ENCODE assay signal across 1 cellular context in genomic region chr20:49046087-49046900, GRCh38.
TF ChIP-seq lines count a peak whose summit lies in the region.

A gene with protein sequence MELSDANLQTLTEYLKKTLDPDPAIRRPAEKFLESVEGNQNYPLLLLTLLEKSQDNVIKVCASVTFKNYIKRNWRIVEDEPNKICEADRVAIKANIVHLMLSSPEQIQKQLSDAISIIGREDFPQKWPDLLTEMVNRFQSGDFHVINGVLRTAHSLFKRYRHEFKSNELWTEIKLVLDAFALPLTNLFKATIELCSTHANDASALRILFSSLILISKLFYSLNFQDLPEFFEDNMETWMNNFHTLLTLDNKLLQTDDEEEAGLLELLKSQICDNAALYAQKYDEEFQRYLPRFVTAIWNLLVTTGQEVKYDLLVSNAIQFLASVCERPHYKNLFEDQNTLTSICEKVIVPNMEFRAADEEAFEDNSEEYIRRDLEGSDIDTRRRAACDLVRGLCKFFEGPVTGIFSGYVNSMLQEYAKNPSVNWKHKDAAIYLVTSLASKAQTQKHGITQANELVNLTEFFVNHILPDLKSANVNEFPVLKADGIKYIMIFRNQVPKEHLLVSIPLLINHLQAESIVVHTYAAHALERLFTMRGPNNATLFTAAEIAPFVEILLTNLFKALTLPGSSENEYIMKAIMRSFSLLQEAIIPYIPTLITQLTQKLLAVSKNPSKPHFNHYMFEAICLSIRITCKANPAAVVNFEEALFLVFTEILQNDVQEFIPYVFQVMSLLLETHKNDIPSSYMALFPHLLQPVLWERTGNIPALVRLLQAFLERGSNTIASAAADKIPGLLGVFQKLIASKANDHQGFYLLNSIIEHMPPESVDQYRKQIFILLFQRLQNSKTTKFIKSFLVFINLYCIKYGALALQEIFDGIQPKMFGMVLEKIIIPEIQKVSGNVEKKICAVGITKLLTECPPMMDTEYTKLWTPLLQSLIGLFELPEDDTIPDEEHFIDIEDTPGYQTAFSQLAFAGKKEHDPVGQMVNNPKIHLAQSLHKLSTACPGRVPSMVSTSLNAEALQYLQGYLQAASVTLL (plus strand): TSS chr20:49046312. CDS start chr20:49058464, 12,152 bp downstream.

TF ChIP-seq in HepG2, 621 proteins besides CTCF, POLR2A, EP300 and RAD21 (continued from another document and continues in another):
- TF ChIP-seq, protein P1, sequence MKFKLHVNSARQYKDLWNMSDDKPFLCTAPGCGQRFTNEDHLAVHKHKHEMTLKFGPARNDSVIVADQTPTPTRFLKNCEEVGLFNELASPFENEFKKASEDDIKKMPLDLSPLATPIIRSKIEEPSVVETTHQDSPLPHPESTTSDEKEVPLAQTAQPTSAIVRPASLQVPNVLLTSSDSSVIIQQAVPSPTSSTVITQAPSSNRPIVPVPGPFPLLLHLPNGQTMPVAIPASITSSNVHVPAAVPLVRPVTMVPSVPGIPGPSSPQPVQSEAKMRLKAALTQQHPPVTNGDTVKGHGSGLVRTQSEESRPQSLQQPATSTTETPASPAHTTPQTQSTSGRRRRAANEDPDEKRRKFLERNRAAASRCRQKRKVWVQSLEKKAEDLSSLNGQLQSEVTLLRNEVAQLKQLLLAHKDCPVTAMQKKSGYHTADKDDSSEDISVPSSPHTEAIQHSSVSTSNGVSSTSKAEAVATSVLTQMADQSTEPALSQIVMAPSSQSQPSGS (CRISPR knock-in tag; IDR thresholded peaks at IDR 0.05), result no peak; the same call in 1 of the 2 replicates
- peak; percentile 89; the same call in 1 of the 2 replicates for TF ChIP-seq JDP2 (CRISPR knock-in tag; IDR thresholded peaks at IDR 0.05; ENCODE audit: borderline replicate concordance)
- TF ChIP-seq ZNF318 (CRISPR knock-in tag; IDR thresholded peaks at IDR 0.05), result no peak
- TF ChIP-seq GZF1 (CRISPR knock-in tag; IDR thresholded peaks at IDR 0.05), result peak; percentile 86; the same call in 1 of the 2 replicates
- TF ChIP-seq ZNF605 (CRISPR knock-in tag; IDR thresholded peaks at IDR 0.05), result peak; percentile 97
- peak; percentile 98 for TF ChIP-seq NCOA5 (CRISPR knock-in tag; IDR thresholded peaks at IDR 0.05)
- TF ChIP-seq, protein P2, sequence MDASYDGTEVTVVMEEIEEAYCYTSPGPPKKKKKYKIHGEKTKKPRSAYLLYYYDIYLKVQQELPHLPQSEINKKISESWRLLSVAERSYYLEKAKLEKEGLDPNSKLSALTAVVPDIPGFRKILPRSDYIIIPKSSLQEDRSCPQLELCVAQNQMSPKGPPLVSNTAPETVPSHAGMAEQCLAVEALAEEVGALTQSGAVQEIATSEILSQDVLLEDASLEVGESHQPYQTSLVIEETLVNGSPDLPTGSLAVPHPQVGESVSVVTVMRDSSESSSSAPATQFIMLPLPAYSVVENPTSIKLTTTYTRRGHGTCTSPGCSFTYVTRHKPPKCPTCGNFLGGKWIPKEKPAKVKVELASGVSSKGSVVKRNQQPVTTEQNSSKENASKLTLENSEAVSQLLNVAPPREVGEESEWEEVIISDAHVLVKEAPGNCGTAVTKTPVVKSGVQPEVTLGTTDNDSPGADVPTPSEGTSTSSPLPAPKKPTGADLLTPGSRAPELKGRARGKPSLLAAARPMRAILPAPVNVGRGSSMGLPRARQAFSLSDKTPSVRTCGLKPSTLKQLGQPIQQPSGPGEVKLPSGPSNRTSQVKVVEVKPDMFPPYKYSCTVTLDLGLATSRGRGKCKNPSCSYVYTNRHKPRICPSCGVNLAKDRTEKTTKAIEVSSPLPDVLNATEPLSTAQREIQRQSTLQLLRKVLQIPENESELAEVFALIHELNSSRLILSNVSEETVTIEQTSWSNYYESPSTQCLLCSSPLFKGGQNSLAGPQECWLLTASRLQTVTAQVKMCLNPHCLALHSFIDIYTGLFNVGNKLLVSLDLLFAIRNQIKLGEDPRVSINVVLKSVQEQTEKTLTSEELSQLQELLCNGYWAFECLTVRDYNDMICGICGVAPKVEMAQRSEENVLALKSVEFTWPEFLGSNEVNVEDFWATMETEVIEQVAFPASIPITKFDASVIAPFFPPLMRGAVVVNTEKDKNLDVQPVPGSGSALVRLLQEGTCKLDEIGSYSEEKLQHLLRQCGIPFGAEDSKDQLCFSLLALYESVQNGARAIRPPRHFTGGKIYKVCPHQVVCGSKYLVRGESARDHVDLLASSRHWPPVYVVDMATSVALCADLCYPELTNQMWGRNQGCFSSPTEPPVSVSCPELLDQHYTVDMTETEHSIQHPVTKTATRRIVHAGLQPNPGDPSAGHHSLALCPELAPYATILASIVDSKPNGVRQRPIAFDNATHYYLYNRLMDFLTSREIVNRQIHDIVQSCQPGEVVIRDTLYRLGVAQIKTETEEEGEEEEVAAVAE (CRISPR knock-in tag; IDR thresholded peaks at IDR 0.05; ENCODE audit: borderline replicate concordance), result peak; percentile 86
- peak; percentile 51 for TF ChIP-seq RBM22 (optimal IDR thresholded peaks at IDR 0.05; ENCODE audit: low read length)
- peak; percentile 94 for TF ChIP-seq GABPB1 (CRISPR knock-in tag; IDR thresholded peaks at IDR 0.05)
- peak; percentile 90; the same call in 1 of the 2 replicates for TF ChIP-seq GPN1 (CRISPR knock-in tag; IDR thresholded peaks at IDR 0.05; ENCODE audit: borderline replicate concordance)
- peak; percentile 50 for TF ChIP-seq TAF15 (IDR thresholded peaks at IDR 0.05; ENCODE audit: low read depth, low read length, poor library complexity, severe bottlenecking)
- TF ChIP-seq RNF219 (CRISPR knock-in tag; IDR thresholded peaks at IDR 0.05), result peak; percentile 74; the same call in 1 of the 2 replicates
- no peak; the same call in none of the 2 replicates for TF ChIP-seq ZXDC (CRISPR knock-in tag; IDR thresholded peaks at IDR 0.05)
- TF ChIP-seq ZNF263 (CRISPR knock-in tag; IDR thresholded peaks at IDR 0.05), result peak; percentile 73
- TF ChIP-seq BRCA1 (CRISPR knock-in tag; IDR thresholded peaks at IDR 0.05), result peak; percentile 98
- peak; percentile 97; the same call in 1 of the 2 replicates for TF ChIP-seq ZNF816 (CRISPR knock-in tag; IDR thresholded peaks at IDR 0.05; ENCODE audit: borderline replicate concordance)
- peak; percentile 98 for TF ChIP-seq YEATS4 (CRISPR knock-in tag; IDR thresholded peaks at IDR 0.05; ENCODE audit: borderline replicate concordance)
- TF ChIP-seq, protein P3, sequence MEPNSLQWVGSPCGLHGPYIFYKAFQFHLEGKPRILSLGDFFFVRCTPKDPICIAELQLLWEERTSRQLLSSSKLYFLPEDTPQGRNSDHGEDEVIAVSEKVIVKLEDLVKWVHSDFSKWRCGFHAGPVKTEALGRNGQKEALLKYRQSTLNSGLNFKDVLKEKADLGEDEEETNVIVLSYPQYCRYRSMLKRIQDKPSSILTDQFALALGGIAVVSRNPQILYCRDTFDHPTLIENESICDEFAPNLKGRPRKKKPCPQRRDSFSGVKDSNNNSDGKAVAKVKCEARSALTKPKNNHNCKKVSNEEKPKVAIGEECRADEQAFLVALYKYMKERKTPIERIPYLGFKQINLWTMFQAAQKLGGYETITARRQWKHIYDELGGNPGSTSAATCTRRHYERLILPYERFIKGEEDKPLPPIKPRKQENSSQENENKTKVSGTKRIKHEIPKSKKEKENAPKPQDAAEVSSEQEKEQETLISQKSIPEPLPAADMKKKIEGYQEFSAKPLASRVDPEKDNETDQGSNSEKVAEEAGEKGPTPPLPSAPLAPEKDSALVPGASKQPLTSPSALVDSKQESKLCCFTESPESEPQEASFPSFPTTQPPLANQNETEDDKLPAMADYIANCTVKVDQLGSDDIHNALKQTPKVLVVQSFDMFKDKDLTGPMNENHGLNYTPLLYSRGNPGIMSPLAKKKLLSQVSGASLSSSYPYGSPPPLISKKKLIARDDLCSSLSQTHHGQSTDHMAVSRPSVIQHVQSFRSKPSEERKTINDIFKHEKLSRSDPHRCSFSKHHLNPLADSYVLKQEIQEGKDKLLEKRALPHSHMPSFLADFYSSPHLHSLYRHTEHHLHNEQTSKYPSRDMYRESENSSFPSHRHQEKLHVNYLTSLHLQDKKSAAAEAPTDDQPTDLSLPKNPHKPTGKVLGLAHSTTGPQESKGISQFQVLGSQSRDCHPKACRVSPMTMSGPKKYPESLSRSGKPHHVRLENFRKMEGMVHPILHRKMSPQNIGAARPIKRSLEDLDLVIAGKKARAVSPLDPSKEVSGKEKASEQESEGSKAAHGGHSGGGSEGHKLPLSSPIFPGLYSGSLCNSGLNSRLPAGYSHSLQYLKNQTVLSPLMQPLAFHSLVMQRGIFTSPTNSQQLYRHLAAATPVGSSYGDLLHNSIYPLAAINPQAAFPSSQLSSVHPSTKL (CRISPR knock-in tag; IDR thresholded peaks at IDR 0.05), result peak; percentile 5; the same call in 1 of the 2 replicates
- peak; percentile 23; the same call in 1 of the 2 replicates for TF ChIP-seq ZBTB25 (CRISPR knock-in tag; IDR thresholded peaks at IDR 0.05)
